17 cellular contexts compared by ENCODE assay signal in genomic region chr6:7224726-7225125, GRCh38.
DNase-seq lines count a peak whose midpoint lies in the region; ATAC-seq and TF ChIP-seq lines count a peak whose summit lies in the region.
"Had no signal": no experiment of that assay in that cellular context is flagged by ENCODE, and none has a peak within 500 bp of the region (broad histone marks: within the 10 kb centered on the region; RNA-seq: fewer than 3 reads in every experiment).

No MANE protein-coding gene starts in this region.

- H2AFZ ChIP-seq in OCI-LY7 (ENCODE audit: low read length) = no peak overlapping the region

- H3K36me3 ChIP-seq in body of pancreas (replicated peaks in 1 of 2; ENCODE audit: insufficient read depth in 1 of 2, low read depth in 2 of 2) = peaks cover 0 to 14% of the 10 kb centered on the region in 2 donors
- H3K36me3 ChIP-seq in mucosa of descending colon (ENCODE audit: low read depth) = peaks cover 4% of the 10 kb centered on the region
- no peaks in the 10 kb centered on the region for H3K36me3 ChIP-seq in OCI-LY7 (ENCODE audit: insufficient read depth, low read length)

- no peak overlapping the region for H3K4me3 Mint-ChIP-seq in CD14-positive monocyte
- H3K4me3 Mint-ChIP-seq: activated CD4-positive, alpha-beta memory T cell treated with anti-CD3 and anti-CD28 coated beads, Interleukin-2, amount 10 ng/mL, durations not matched to agents 7 days and 5 days; nephron had no signal

- TF ChIP-seq CTCF in CD14-positive monocyte (IDR thresholded peaks at IDR 0.05) = no peak
- TF ChIP-seq CTCF in body of pancreas (IDR thresholded peaks at IDR 0.05) = no peak
- no peak for TF ChIP-seq CTCF in mucosa of descending colon (IDR thresholded peaks at IDR 0.05)
- no peak for TF ChIP-seq CTCF in OCI-LY7 (conservative IDR thresholded peaks at IDR 0.05; ENCODE audit: low read length)

- TF ChIP-seq POLR2A in body of pancreas (IDR thresholded peaks at IDR 0.05) = no peak

- H3K27me3 ChIP-seq in body of pancreas = no peaks in the 10 kb centered on the region
- H3K27me3 ChIP-seq: SJSA1 had no signal

- H3K27me3 Mint-ChIP-seq in CD14-positive monocyte (ENCODE audit: low read depth in 3 of 3) = peaks cover 0 to 1% (median 0%) of the 10 kb centered on the region in 3 donors
- H3K27me3 Mint-ChIP-seq: activated CD4-positive, alpha-beta memory T cell treated with anti-CD3 and anti-CD28 coated beads, Interleukin-2, amount 10 ng/mL, durations not matched to agents 7 days and 5 days had no signal

- no peaks in the 10 kb centered on the region for H3K9me2 ChIP-seq in OCI-LY7 (ENCODE audit: insufficient read depth, low read length)

- peak overlapping the region in 3 of 4 donors; percentile 65 to 70 (median 67) for H3K27ac ChIP-seq in body of pancreas
- H3K27ac ChIP-seq in OCI-LY7 (ENCODE audit: low read depth, low read length, poor library complexity, severe bottlenecking) = no peak overlapping the region
- H3K27ac ChIP-seq: SJSA1 had no signal

- H3K36me3 Mint-ChIP-seq in CD14-positive monocyte = peaks cover 71 to 85% of the 10 kb centered on the region in 2 donors

- 38 to 60% methylated on average over 4 to 9 of the region's 9 CpGs for WGBS in body of pancreas, 2 donors

- H4K20me1 ChIP-seq in OCI-LY7 (ENCODE audit: insufficient read depth, low read length) = no peaks in the 10 kb centered on the region

- CTCF ChIA-PET in OCI-LY7 (lab: Charles Lee; ENCODE audit: unreplicated experiment) = no interaction called here

- no peak overlapping the region for H3K4me2 ChIP-seq in OCI-LY7 (ENCODE audit: low read length)

- ATAC-seq in body of pancreas = no peak
- peak; percentile 16 for ATAC-seq in mucosa of descending colon

- H3K4me3 ChIP-seq in body of pancreas (no peak overlapping the region), mucosa of descending colon (no peak overlapping the region), OCI-LY7 (ENCODE audit: low read depth, low read length, poor library complexity, severe bottlenecking) (no peak overlapping the region)
- H3K4me3 ChIP-seq: HAP-1, SJSA1 had no signal

- H3K4me1 Mint-ChIP-seq in CD14-positive monocyte = peaks cover 22% of the 10 kb centered on the region

- no peak for DNase-seq in CD14-positive monocyte (ENCODE audit: low spot score)
- peak; percentile 22 to 41 for DNase-seq in Kasumi-1 (lab: John Stamatoyannopoulos, UW)
- DNase-seq in body of pancreas = peak in 1 of 4 donors; percentile 13
- no peak for DNase-seq in mucosa of descending colon
- DNase-seq in middle frontal gyrus (ENCODE audit: extremely low spot score, low spot score) = no peak
- no peak for DNase-seq in Ammon's horn (ENCODE audit: low spot score)
- no peak for DNase-seq in OCI-LY7 (ENCODE audit: low spot score)
- no peak for DNase-seq in COLO829 (ENCODE audit: low spot score)
- DNase-seq: activated CD4-positive, alpha-beta memory T cell treated with anti-CD3 and anti-CD28 coated beads, Interleukin-2, amount 10 ng/mL, durations not matched to agents 7 days and 5 days; GF-D8; NCI-H1694 treated with DMSO at 0.1 percent for 48 hours; NCI-H524 treated with DMSO at 0.1 percent for 48 hours; retina; stimulated activated CD4-positive, alpha-beta T cell treated with anti-CD3 and anti-CD28 coated beads, Interleukin-1b, Interleukin-23, amount 100 ng/mL, for 48 hours had no signal

- BruUV-seq in OCI-LY7 (replicated peaks; lab: Mats Ljungman, UMichigan) = no TSS peak

- no peaks in the 10 kb centered on the region for H3K79me2 ChIP-seq in OCI-LY7 (ENCODE audit: insufficient read depth, low read depth, low read length)

- peaks cover 50% of the 10 kb centered on the region for H3K4me1 ChIP-seq in body of pancreas
- H3K4me1 ChIP-seq in mucosa of descending colon (ENCODE audit: low read depth) = no peaks in the 10 kb centered on the region
- no peaks in the 10 kb centered on the region for H3K4me1 ChIP-seq in OCI-LY7 (ENCODE audit: insufficient read depth, low read length, poor library complexity, severe bottlenecking)
- H3K4me1 ChIP-seq: HAP-1, SJSA1 had no signal

- H3K9me3 ChIP-seq in body of pancreas = no peaks in the 10 kb centered on the region
- no peaks in the 10 kb centered on the region for H3K9me3 ChIP-seq in mucosa of descending colon
- no peaks in the 10 kb centered on the region for H3K9me3 ChIP-seq in OCI-LY7 (ENCODE audit: low read length)
- H3K9me3 ChIP-seq: HAP-1, SJSA1 had no signal

- POLR2A ChIA-PET in OCI-LY7 (lab: Charles Lee) = interaction anchor here (0.8 kb wide), 1 partner anchor 58 kb away, joined by 3 read pairs; no protein-coding TSS in a partner anchor

- intact Hi-C loops in CD14-positive monocyte (cut with micrococcal nuclease) (no loop called here), body of pancreas (cut with DNase I) (no loop called here), mucosa of descending colon (cut with DNase I, micrococcal nuclease) (no loop called here), OCI-LY7 (cut with micrococcal nuclease; ENCODE audit: unreplicated experiment) (no loop called here)

- H3K9me3 Mint-ChIP-seq in CD14-positive monocyte = peaks cover 0 to 8% (median 0%) of the 10 kb centered on the region in 7 donors
- H3K9me3 Mint-ChIP-seq: activated CD4-positive, alpha-beta memory T cell treated with anti-CD3 and anti-CD28 coated beads, Interleukin-2, amount 10 ng/mL, durations not matched to agents 7 days and 5 days; nephron had no signal

- H3K27ac Mint-ChIP-seq in CD14-positive monocyte = peak overlapping the region; percentile 19 to 85 (median 60)
- H3K27ac Mint-ChIP-seq: activated CD4-positive, alpha-beta memory T cell treated with anti-CD3 and anti-CD28 coated beads, Interleukin-2, amount 10 ng/mL, durations not matched to agents 7 days and 5 days; nephron had no signal

Comparison
In these comparisons a context has a peak if more than half of its experiments do, and no peak if none do; other contexts are left out.
1. DNase-seq: peak in Kasumi-1 (2 of 2); none in CD14-positive monocyte (single experiment), mucosa of descending colon (0 of 3), middle frontal gyrus (single experiment), Ammon's horn (single experiment), OCI-LY7 (single experiment) and COLO829 (single experiment).